ENCODE assay signal across 17 cellular contexts in genomic region chr10:30821269-30821993, GRCh38.
A peak's percentile ranks its signal among the peaks of the same experiment; 100 is the strongest.
DNase-seq lines count a peak whose midpoint lies in the region; ATAC-seq, FAIRE-seq and TF ChIP-seq lines count a peak whose summit lies in the region.
"Had no signal": no experiment of that assay in that cellular context is flagged by ENCODE, and none has a peak within 500 bp of the region (broad histone marks: within the 10 kb centered on the region; RNA-seq: fewer than 3 reads in every experiment).

No MANE protein-coding gene starts in this region.

- H3K4me3 ChIP-seq in ascending aorta (no peak overlapping the region), right lobe of liver (no peak overlapping the region), skin epidermis (no peak overlapping the region), pancreas (no peak overlapping the region)

- H3K9me3 ChIP-seq in ascending aorta, result no peaks in the 10 kb centered on the region
- no peaks in the 10 kb centered on the region for H3K9me3 ChIP-seq in right lobe of liver
- H3K9me3 ChIP-seq in pancreas, result no peaks in the 10 kb centered on the region

- no peak for TF ChIP-seq POLR2A in right lobe of liver (IDR thresholded peaks at IDR 0.05)

- H3K27ac ChIP-seq in ascending aorta (peak overlapping the region; percentile 90 to 94), right lobe of liver (peak overlapping the region in 2 of 3 donors; percentile 15 to 58), skin epidermis (peak overlapping the region in 11 of 21 experiments; percentile 18 to 90 (median 50)), pancreas (no peak overlapping the region)
- H3K27ac ChIP-seq: C4-2B had no signal

- DNase-seq in HFFc6 (no peak), ascending aorta (ENCODE audit: low spot score in 2 of 2) (no peak), right lobe of liver (no peak), medulla oblongata (ENCODE audit: extremely low spot score) (no peak), NAMALWA (ENCODE audit: low spot score) (no peak), pancreas (no peak)
- no peak for DNase-seq in naive thymus-derived CD8-positive, alpha-beta T cell
- DNase-seq: activated CD8-positive, alpha-beta memory T cell treated with anti-CD3 and anti-CD28 coated beads, Interleukin-2, amount 50 U/mL, for 4 hours; activated naive CD8-positive, alpha-beta T cell treated with anti-CD3 and anti-CD28 coated beads for 36 hours; EL; SHP77; stimulated activated CD4-positive, alpha-beta T cell treated with anti-CD3 and anti-CD28 coated beads, Interleukin-4, amount 100 ng/mL, for 1 hour; stimulated activated naive B cell treated with anti-CD40 and anti-IgM and Interleukin-4, amounts not matched to agents 10 μg/mL and 1 μg/mL and 100 μg/mL, for 72 hours had no signal

- H3K27me3 ChIP-seq in ascending aorta (no peaks in the 10 kb centered on the region), right lobe of liver (no peaks in the 10 kb centered on the region), pancreas (no peaks in the 10 kb centered on the region)

- intact Hi-C loops in ascending aorta (cut with DNase I), result loop anchor here (2.0 kb wide), 2 partner anchors 85 to 211 kb away; no protein-coding TSS in a partner anchor
- intact Hi-C loops in right lobe of liver (cut with DNase I), result no loop called here
- intact Hi-C loops in pancreas (cut with DNase I), result no loop called here

- ATAC-seq in right lobe of liver (peak in 3 of 4 donors; percentile 28 to 39 (median 37)), pancreas (no peak)
- ATAC-seq in naive thymus-derived CD8-positive, alpha-beta T cell, result no peak
- ATAC-seq: stimulated activated naive B cell treated with anti-CD40 and anti-IgM and Interleukin-4, amounts not matched to agents 10 μg/mL and 1 μg/mL and 100 μg/mL, for 72 hours had no signal

- TF ChIP-seq CTCF in HFFc6 (IDR thresholded peaks at IDR 0.05) (no peak), ascending aorta (IDR thresholded peaks at IDR 0.05) (no peak), right lobe of liver (IDR thresholded peaks at IDR 0.05) (no peak), pancreas (IDR thresholded peaks at IDR 0.05) (no peak)

- H3K27ac Mint-ChIP-seq in HFFc6, result peak overlapping the region; percentile 93
- H3K27ac Mint-ChIP-seq in naive thymus-derived CD8-positive, alpha-beta T cell, result peak overlapping the region in 4 of 10 donors; percentile 1 to 87 (median 70)
- H3K27ac Mint-ChIP-seq: activated naive CD8-positive, alpha-beta T cell treated with anti-CD3 and anti-CD28 coated beads for 36 hours; stimulated activated naive B cell treated with anti-CD40 and anti-IgM and Interleukin-4, amounts not matched to agents 10 μg/mL and 1 μg/mL and 100 μg/mL, for 72 hours had no signal

- H3K36me3 ChIP-seq in ascending aorta, result no peaks in the 10 kb centered on the region
- H3K36me3 ChIP-seq in right lobe of liver, result no peaks in the 10 kb centered on the region
- H3K36me3 ChIP-seq in pancreas, result no peaks in the 10 kb centered on the region

- peaks cover 45% of the 10 kb centered on the region for H3K4me1 Mint-ChIP-seq in HFFc6 (ENCODE audit: low read depth)
- H3K4me1 Mint-ChIP-seq in naive thymus-derived CD8-positive, alpha-beta T cell, result peaks cover 0 to 8% (median 5%) of the 10 kb centered on the region in 4 donors
- H3K4me1 Mint-ChIP-seq: stimulated activated naive B cell treated with anti-CD40 and anti-IgM and Interleukin-4, amounts not matched to agents 10 μg/mL and 1 μg/mL and 100 μg/mL, for 72 hours had no signal

- peaks cover 4% of the 10 kb centered on the region; the same call in 1 of the 2 replicates for H3K27me3 Mint-ChIP-seq in HFFc6 (ENCODE audit: insufficient read depth)
- H3K27me3 Mint-ChIP-seq in naive thymus-derived CD8-positive, alpha-beta T cell, result peaks cover 0 to 12% (median 2%) of the 10 kb centered on the region in 5 donors
- H3K27me3 Mint-ChIP-seq: activated naive CD8-positive, alpha-beta T cell treated with anti-CD3 and anti-CD28 coated beads for 36 hours had no signal

- no peak for FAIRE-seq in pancreas (lab: Jason Lieb, UNC)
- FAIRE-seq: frontal cortex, GM18507 had no signal

- 37% methylated on average over 10 of the region's 10 CpGs for WGBS in right lobe of liver (ENCODE audit: insufficient coverage, low coverage, low lambda C conversion rate, missing lambda C conversion rate)
- WGBS in pancreas, 2 donors, result 61 to 63% methylated on average over 10 of the region's 10 CpGs

- H3K9me3 Mint-ChIP-seq in HFFc6, result no peaks in the 10 kb centered on the region
- H3K9me3 Mint-ChIP-seq in naive thymus-derived CD8-positive, alpha-beta T cell, result no peaks in the 10 kb centered on the region
- H3K9me3 Mint-ChIP-seq: activated naive CD8-positive, alpha-beta T cell treated with anti-CD3 and anti-CD28 coated beads for 36 hours had no signal

- no peaks in the 10 kb centered on the region for H3K36me3 Mint-ChIP-seq in HFFc6 (ENCODE audit: low read depth)
- peaks cover 0 to 4% (median 0%) of the 10 kb centered on the region in 3 donors for H3K36me3 Mint-ChIP-seq in naive thymus-derived CD8-positive, alpha-beta T cell
- H3K36me3 Mint-ChIP-seq: activated naive CD8-positive, alpha-beta T cell treated with anti-CD3 and anti-CD28 coated beads for 36 hours; stimulated activated naive B cell treated with anti-CD40 and anti-IgM and Interleukin-4, amounts not matched to agents 10 μg/mL and 1 μg/mL and 100 μg/mL, for 72 hours had no signal

- no peak overlapping the region; the same call in 1 of the 2 replicates for H3K4me3 Mint-ChIP-seq in HFFc6
- H3K4me3 Mint-ChIP-seq in naive thymus-derived CD8-positive, alpha-beta T cell, result no peak overlapping the region
- H3K4me3 Mint-ChIP-seq: activated naive CD8-positive, alpha-beta T cell treated with anti-CD3 and anti-CD28 coated beads for 36 hours; stimulated activated naive B cell treated with anti-CD40 and anti-IgM and Interleukin-4, amounts not matched to agents 10 μg/mL and 1 μg/mL and 100 μg/mL, for 72 hours had no signal

- H3K4me1 ChIP-seq in ascending aorta (peaks cover 6 to 31% of the 10 kb centered on the region in 2 donors), right lobe of liver (no peaks in the 10 kb centered on the region), pancreas (no peaks in the 10 kb centered on the region)

- POLR2A ChIA-PET in naive thymus-derived CD8-positive, alpha-beta T cell (lab: Charles Lee), result interaction anchor here (0.6 to 1.5 kb wide), 4 partner anchors 10 to 37 kb away, joined by 3 to 9 read pairs (median 4); no protein-coding TSS in a partner anchor

Comparison
In these comparisons a context has a peak if more than half of its experiments do, and no peak if none do; other contexts are left out.
1. H3K27ac ChIP-seq: peak in ascending aorta (2 of 2), right lobe of liver (2 of 3) and skin epidermis (11 of 21); none in pancreas (0 of 4).
2. ATAC-seq: peak in right lobe of liver (3 of 4); none in naive thymus-derived CD8-positive, alpha-beta T cell (0 of 2) and pancreas (0 of 4).